ENCODE assay signal across 8 cellular contexts in the genomic region with DNA sequence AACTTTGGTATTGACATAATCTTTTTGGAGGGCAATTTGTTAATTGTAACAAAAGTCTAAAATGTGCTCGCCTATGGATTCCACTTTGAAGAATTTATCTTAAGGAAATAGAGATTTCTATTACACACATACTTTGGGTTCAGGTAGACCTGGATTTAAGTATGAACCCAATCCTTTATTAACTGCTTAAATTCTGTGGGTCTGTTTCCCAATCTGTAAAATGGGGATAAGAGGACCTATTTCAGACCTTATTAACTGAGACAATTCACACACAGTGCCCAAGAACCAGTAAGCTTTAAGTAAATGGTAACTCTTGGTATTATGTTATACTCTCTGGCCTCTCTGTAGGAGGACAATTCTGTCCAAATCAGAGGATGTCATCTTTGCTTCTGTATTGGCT. TPM values are rescaled to one million over a fixed set of nuclear protein-coding genes. Genes with fewer than 3 reads are reported as not detected.
DNase-seq lines count a peak whose midpoint lies in the region; ATAC-seq and TF ChIP-seq lines count a peak whose summit lies in the region.

No MANE protein-coding gene starts in this region.

- H3K4me3 ChIP-seq in heart right ventricle (peak overlapping the region; percentile 73 to 95 (median 86)), mucosa of descending colon (peak overlapping the region; percentile 87), uterus (peak overlapping the region; percentile 80 to 98)

- WGBS in heart right ventricle, 2 donors: 98% methylated on average over 1 of the region's 1 CpG

- peaks cover 0 to 7% (median 0%) of the 10 kb centered on the region in 11 donors for H3K9me3 ChIP-seq in heart right ventricle
- H3K9me3 ChIP-seq in mucosa of descending colon: no peaks in the 10 kb centered on the region
- no peaks in the 10 kb centered on the region for H3K9me3 ChIP-seq in uterus

- no peak for TF ChIP-seq POLR2A in uterus (IDR thresholded peaks at IDR 0.05)

- peaks cover 0 to 31% (median 21%) of the 10 kb centered on the region in 9 donors for H3K4me1 ChIP-seq in heart right ventricle
- peaks cover 16% of the 10 kb centered on the region for H3K4me1 ChIP-seq in mucosa of descending colon (ENCODE audit: low read depth)
- peaks cover 6 to 8% of the 10 kb centered on the region in 2 donors for H3K4me1 ChIP-seq in uterus

- H3K27me3 ChIP-seq in heart right ventricle (no peaks in the 10 kb centered on the region), uterus (no peaks in the 10 kb centered on the region)

- H3K27me3 Mint-ChIP-seq in MCF 10A (ENCODE audit: insufficient read depth, unreplicated experiment): no peaks in the 10 kb centered on the region

- intact Hi-C loops in heart right ventricle (cut with DNase I): loop anchor here in 9 of 10 donors (5.0 to 10.0 kb wide), 9 partner anchors 35 to 73 kb away; partner anchors contain the start of genes ZC2HC1C (in 3 of the 9), PGF (in 2 of the 9), ACYP1 (in 1 of the 9) and MLH3 (in 1 of the 9)
- intact Hi-C loops in Right ventricle myocardium inferior (cut with DNase I): loop anchor here (2.0 to 5.0 kb wide), 2 partner anchors 21 to 65 kb away; partner anchors contain the start of gene ZC2HC1C
- intact Hi-C loops in MCF 10A (cut with micrococcal nuclease): loop anchor here (5.0 kb wide), 1 partner anchor 55 kb away; no protein-coding TSS in a partner anchor
- intact Hi-C loops in mucosa of descending colon (cut with DNase I, micrococcal nuclease): loop anchor here in 1 of 2 donors (10.0 kb wide), 1 partner anchor 47 kb away; the partner anchor contains the start of gene PGF
- intact Hi-C loops in uterus (cut with DNase I; ENCODE audit: low total_unique reads): no loop called here

- H3K4me1 Mint-ChIP-seq in MCF 10A (ENCODE audit: insufficient read depth, unreplicated experiment): peaks cover 16% of the 10 kb centered on the region

- H3K27ac ChIP-seq in heart right ventricle (peak overlapping the region; percentile 59 to 94 (median 90)), uterus (peak overlapping the region; percentile 81 to 82)

- TF ChIP-seq CTCF in heart right ventricle (IDR thresholded peaks at IDR 0.05) (no peak), MCF 10A (IDR thresholded peaks at IDR 0.05; ENCODE audit: unreplicated experiment) (no peak), mucosa of descending colon (IDR thresholded peaks at IDR 0.05) (no peak), uterus (IDR thresholded peaks at IDR 0.05) (no peak)

- CTCF ChIA-PET in MCF 10A (lab: Yijun Ruan, JAX): interaction anchor here (0.6 to 1.5 kb wide), 4 partner anchors 18 to 96 kb away, joined by 3 to 5 read pairs (median 4); no protein-coding TSS in a partner anchor

- ATAC-seq in heart right ventricle (peak in 1 of 8 donors; percentile 1), Right ventricle myocardium inferior (no peak), mucosa of descending colon (no peak), HG03280 (IDR thresholded peaks at IDR 0.05; ENCODE audit: unreplicated experiment) (no peak)

- peak overlapping the region; percentile 94 for H3K4me3 Mint-ChIP-seq in MCF 10A (ENCODE audit: unreplicated experiment)

- BruUV-seq in MCF 10A (replicated peaks; lab: Mats Ljungman, UMichigan): no TSS peak

- POLR2A ChIA-PET in MCF 10A (lab: Yijun Ruan, JAX): interaction anchor here (1.3 to 2.9 kb wide), 7 partner anchors 13 to 67 kb away, joined by 4 to 18 read pairs (median 7); partner anchors contain the start of genes ACYP1 and ZC2HC1C

- H3K27ac Mint-ChIP-seq in MCF 10A (ENCODE audit: low read depth, unreplicated experiment): peak overlapping the region; percentile 72

- no peak for DNase-seq in heart right ventricle
- no peak for DNase-seq in Right ventricle myocardium inferior (ENCODE audit: missing footprints)
- DNase-seq in MCF 10A (ENCODE audit: unreplicated experiment): no peak
- no peak for DNase-seq in mucosa of descending colon
- DNase-seq in uterus: no peak
- no peak for DNase-seq in SIG-M5 treated with dmso at 0.1 percent for 504 hours (lab: John Stamatoyannopoulos, UW; ENCODE audit: unreplicated experiment)
- no peak for DNase-seq in OCI-M2 (lab: John Stamatoyannopoulos, UW; ENCODE audit: unreplicated experiment)

- H3K36me3 Mint-ChIP-seq in MCF 10A (ENCODE audit: insufficient read depth, unreplicated experiment): peaks cover 34% of the 10 kb centered on the region

- peaks cover 0 to 31% (median 14%) of the 10 kb centered on the region in 9 donors for H3K36me3 ChIP-seq in heart right ventricle
- H3K36me3 ChIP-seq in mucosa of descending colon (ENCODE audit: low read depth): peaks cover 6% of the 10 kb centered on the region
- H3K36me3 ChIP-seq in uterus: no peaks in the 10 kb centered on the region

- H3K9me3 Mint-ChIP-seq in MCF 10A (ENCODE audit: unreplicated experiment): no peaks in the 10 kb centered on the region

RNA-seq across cellular contexts. Expression of gene EIF2B2, which starts 0.8 kb away (rescaled TPM):
- total RNA-seq in heart right ventricle (10 to 100 TPM; 25.9 to 44.5 (median 31.5) TPM), Right ventricle myocardium inferior (34.0 TPM), MCF 10A (2022) (53.8 and 57.9 TPM in 2 replicates), mucosa of descending colon (10 to 100 TPM; 40.6 to 50.9 (median 46.3) TPM), uterus (10 to 100 TPM; 27.3 to 41.9 (median 35.5) TPM)
- polyA plus RNA-seq in heart right ventricle: 10 to 100 TPM; 14.3 to 60.4 TPM

RNA-seq across cellular contexts. Expression of gene PGF, which starts 46.5 kb away (rescaled TPM):
- total RNA-seq in heart right ventricle (10 to 100 TPM in 1 of 10 donors, 1 to 10 TPM in 9; 2.1 to 22.5 (median 6.1) TPM), Right ventricle myocardium inferior (6.5 TPM), MCF 10A (2022) (1.3 and 2.1 TPM in 2 replicates), mucosa of descending colon (1 to 10 TPM in 2 of 3 donors, under 1 TPM in 1; 0.96 to 3.1 (median 2.3) TPM), uterus (10 to 100 TPM in 2 of 4 donors, 1 to 10 TPM in 2; 2.7 to 32.4 (median 15.4) TPM)
- polyA plus RNA-seq in heart right ventricle: 10 to 100 TPM in 1 of 2 donors, 1 to 10 TPM in 1; 6.8 to 12.2 TPM

RNA-seq across cellular contexts. Expression of gene MLH3, which starts 49.4 kb away (rescaled TPM):
- total RNA-seq in heart right ventricle (10 to 100 TPM; 14.7 to 21.6 (median 18.7) TPM), Right ventricle myocardium inferior (20.2 TPM), MCF 10A (2022) (28.2 and 29.9 TPM in 2 replicates), mucosa of descending colon (10 to 100 TPM; 22.2 to 40.8 (median 26.2) TPM), uterus (10 to 100 TPM; 16.4 to 83.4 (median 50.1) TPM)
- polyA plus RNA-seq in heart right ventricle: 10 to 100 TPM in 1 of 2 donors, 1 to 10 TPM in 1; 8.4 to 15.7 TPM
